Comparison of ENCODE assay signal across 8 cellular contexts in genomic region chr6:33288942-33289783, GRCh38. TPM values are rescaled to one million over a fixed set of nuclear protein-coding genes. Genes with fewer than 3 reads are reported as not detected.
A peak's percentile ranks its signal among the peaks of the same experiment; 100 is the strongest.
DNase-seq lines count a peak whose midpoint lies in the region; ATAC-seq, FAIRE-seq and TF ChIP-seq lines count a peak whose summit lies in the region.

TSS of gene PFDN6 (plus strand) at chr6:33289601. CDS start at chr6:33289857, 256 bp downstream.
TSS of gene WDR46 (minus strand) at chr6:33289239. CDS start at chr6:33289170, 69 bp downstream.

- H3K4me1 ChIP-seq in heart left ventricle = peaks cover 0 to 25% (median 18%) of the 10 kb centered on the region in 12 donors

- in situ Hi-C loops in GM13976 (cut with MboI; ENCODE audit: low sequenced_read_pairs, unreplicated experiment) = no loop called here

- H3K9me3 ChIP-seq in heart left ventricle = no peaks in the 10 kb centered on the region

- H3K4me3 ChIP-seq in heart left ventricle = peak within 1 kb of the TSS; percentile 60 to 90 (median 73)

- peak in 1 of 2 donors; percentile 32 for TF ChIP-seq POLR2A in heart left ventricle (IDR thresholded peaks at IDR 0.05)

- ATAC-seq in HG02763 (IDR thresholded peaks at IDR 0.05; ENCODE audit: unreplicated experiment) (peak; percentile 77), heart left ventricle (peak; percentile 92 to 98 (median 95))

- intact Hi-C loops in heart left ventricle (cut with DNase I) = loop anchor here in 3 of 10 donors (1.0 to 2.0 kb wide), 2 partner anchors 10 to 16 kb away; partner anchors contain the start of gene RPS18 (in 1 of the 3)

- H3K36me3 ChIP-seq in heart left ventricle = peaks cover 0 to 77% (median 64%) of the 10 kb centered on the region in 9 donors

- no peak for FAIRE-seq in urothelium cell line (lab: Jason Lieb, UNC)

- WGBS in adipose tissue, 3 donors = 0 to 1% (median 0%) methylated on average over 41 of the region's 41 CpGs
- 0% methylated on average over 40 to 41 of the region's 41 CpGs for WGBS in heart left ventricle, 4 donors

- no peaks in the 10 kb centered on the region for H3K27me3 ChIP-seq in heart left ventricle

- TF ChIP-seq CTCF in GM13976 (IDR thresholded peaks at IDR 0.05; ENCODE audit: borderline replicate concordance, control extremely low read depth, extremely low read depth, insufficient read depth, missing control alignments) (no peak), heart left ventricle (IDR thresholded peaks at IDR 0.05) (no peak)

- DNase-seq in GM13976 (ENCODE audit: low spot score) (peak; percentile 94), NCI-H1417 (lab: John Stamatoyannopoulos, UW) (peak; percentile 83 to 96 (median 93)), SW 1271 (lab: John Stamatoyannopoulos, UW) (peak; percentile 85 to 96), heart left ventricle (peak; percentile 74 to 87 (median 86)), pons (ENCODE audit: low spot score) (peak; percentile 99), urothelium cell line (ENCODE audit: low spot score) (peak; percentile 92)

- H3K27ac ChIP-seq in adipose tissue (ENCODE audit: low read depth, low read length) = no peak within 1 kb of the TSS
- peak within 1 kb of the TSS; percentile 49 to 89 (median 81) for H3K27ac ChIP-seq in heart left ventricle

RNA-seq across cellular contexts. Expression of gene PFDN6, which starts in this region (rescaled TPM):
- polyA plus RNA-seq in adipose tissue (100 to 1,000 TPM in 1 of 3 donors, 10 to 100 TPM in 2; 47.0 to 131 (median 77.7) TPM), heart left ventricle (100 to 1,000 TPM; 243 to 287 TPM)
- 10 to 100 TPM; 29.2 to 62.2 (median 43.2) TPM for total RNA-seq in heart left ventricle

RNA-seq across cellular contexts. Expression of gene WDR46, which starts in this region (rescaled TPM):
- polyA plus RNA-seq in adipose tissue (10 to 100 TPM; 27.5 to 47.4 (median 42.7) TPM), heart left ventricle (10 to 100 TPM; 20.8 to 41.0 TPM)
- 10 to 100 TPM; 12.2 to 39.5 (median 21.4) TPM for total RNA-seq in heart left ventricle
